In genomic region chr12:50828121-50828520, GRCh38 we compare ENCODE assay signal across 15 cellular contexts. TPM values are rescaled to one million over a fixed set of nuclear protein-coding genes. Genes with fewer than 3 reads are reported as not detected.
DNase-seq lines count a peak whose midpoint lies in the region; ATAC-seq and TF ChIP-seq lines count a peak whose summit lies in the region.
"Had no signal": no experiment of that assay in that cellular context is flagged by ENCODE, and none has a peak within 500 bp of the region (broad histone marks: within the 10 kb centered on the region; RNA-seq: fewer than 3 reads in every experiment).

No MANE protein-coding gene starts in this region.

- H3K27ac ChIP-seq in RWPE1 (peak overlapping the region; percentile 39), breast epithelium (peak overlapping the region; percentile 83), skeletal muscle tissue (ENCODE audit: low read depth, low read length) (peak overlapping the region; percentile 20)
- H3K27ac ChIP-seq: GM23248 had no signal

- no peak for TF ChIP-seq POLR2A in breast epithelium (IDR thresholded peaks at IDR 0.05)

- H3K4me3 ChIP-seq in breast epithelium (no peak overlapping the region), epithelial cell of esophagus (ENCODE audit: low read length) (no peak overlapping the region), skeletal muscle tissue (ENCODE audit: low read length in 3 of 3) (no peak overlapping the region)
- H3K4me3 ChIP-seq: GM12878, GM23248 had no signal

- POLR2A ChIA-PET in RWPE1 (lab: Yijun Ruan, JAX; ENCODE audit: low non-redundant PET) = no interaction called here

- no peak overlapping the region for H3K9ac ChIP-seq in skeletal muscle tissue (ENCODE audit: low read depth in 1 of 3, low read length in 3 of 3)
- H3K9ac ChIP-seq: GM23248 had no signal

- H3K36me3 ChIP-seq in breast epithelium (no peaks in the 10 kb centered on the region), skeletal muscle tissue (ENCODE audit: control insufficient read depth in 3 of 3, insufficient read depth in 3 of 3, low read length in 3 of 3) (no peaks in the 10 kb centered on the region)

- intact Hi-C loops in breast epithelium (cut with DNase I; ENCODE audit: low total_unique reads) = no loop called here

- ATAC-seq in HG02642 (IDR thresholded peaks at IDR 0.05; ENCODE audit: poor library complexity, unreplicated experiment) (no peak), GM21529 (IDR thresholded peaks at IDR 0.05; ENCODE audit: unreplicated experiment) (no peak)
- ATAC-seq: GM12878, HCT116 had no signal

- H3K4me1 ChIP-seq in breast epithelium (no peaks in the 10 kb centered on the region), skeletal muscle tissue (ENCODE audit: control insufficient read depth in 3 of 3, insufficient read depth in 3 of 3, low read length in 3 of 3) (peaks cover 7 to 23% (median 17%) of the 10 kb centered on the region in 3 donors)

- H3K9me3 ChIP-seq in breast epithelium (peaks cover 0 to 7% of the 10 kb centered on the region in 2 donors), skeletal muscle tissue (ENCODE audit: control insufficient read depth in 3 of 3, low read length in 3 of 3) (no peaks in the 10 kb centered on the region)

- CTCF ChIA-PET in RWPE1 (lab: Yijun Ruan, JAX) = no interaction called here

- TF ChIP-seq CTCF in RWPE1 (conservative IDR thresholded peaks at IDR 0.05; ENCODE audit: low read depth) = no peak
- no peak for TF ChIP-seq CTCF in breast epithelium (IDR thresholded peaks at IDR 0.05)
- no peak for TF ChIP-seq CTCF in epithelial cell of esophagus (IDR thresholded peaks at IDR 0.05; ENCODE audit: insufficient read depth, low read depth, low read length, missing control alignments)

- no peaks in the 10 kb centered on the region for H3K27me3 ChIP-seq in breast epithelium
- H3K27me3 ChIP-seq in skeletal muscle tissue (ENCODE audit: control insufficient read depth in 3 of 3, insufficient read depth in 3 of 3, low read length in 3 of 3) = no peaks in the 10 kb centered on the region

- DNase-seq in RWPE1 (ENCODE audit: low spot score) = no peak
- peak in 1 of 2 donors; percentile 69 for DNase-seq in breast epithelium (ENCODE audit: low spot score in 2 of 2)
- peak; percentile 53 for DNase-seq in epithelial cell of esophagus (ENCODE audit: low read depth)
- no peak for DNase-seq in SIG-M5 (lab: John Stamatoyannopoulos, UW)
- DNase-seq: CD4-positive, alpha-beta memory T cell; DMS79; GM23248 had no signal

RNA-seq across cellular contexts. Expression of gene TMPRSS12, which starts 14.6 kb away (rescaled TPM):
- total RNA-seq in breast epithelium (not detected), skeletal muscle tissue (not detected)
- total RNA-seq: B cell; CD4-positive, alpha-beta memory T cell; G401; GM12878; GM23248; HT1080 had no signal

Comparison
In these comparisons a context has a peak if more than half of its experiments do, and no peak if none do; other contexts are left out.
1. H3K27ac ChIP-seq: peak in every context shown above with its lines; median percentile 83 in breast epithelium; 39 in RWPE1; 20 in skeletal muscle tissue.